ENCODE assay signal across 18 cellular contexts in the genomic region with DNA sequence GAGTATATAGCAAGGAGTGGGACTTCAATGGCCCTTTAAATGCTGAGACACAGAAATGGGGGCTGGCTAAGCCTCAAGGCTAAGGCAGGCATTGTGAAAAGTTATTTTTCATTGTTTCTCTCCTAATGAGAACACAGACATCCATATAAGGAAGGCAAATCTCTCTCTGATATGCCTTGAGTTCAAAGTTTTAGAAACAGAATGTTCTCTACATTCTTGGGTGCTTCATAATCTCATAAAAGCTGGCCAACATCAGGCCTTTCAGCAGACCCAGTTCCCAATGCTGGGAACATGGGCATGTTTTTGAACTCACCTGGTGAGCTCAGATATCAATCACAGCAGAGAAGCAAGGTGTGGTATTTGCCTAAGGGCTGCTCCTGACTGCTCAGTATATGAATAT. TPM values are rescaled to one million over a fixed set of nuclear protein-coding genes. Genes with fewer than 3 reads are reported as not detected.
DNase-seq lines count a peak whose midpoint lies in the region; ATAC-seq and TF ChIP-seq lines count a peak whose summit lies in the region.
"Had no signal": no experiment of that assay in that cellular context is flagged by ENCODE, and none has a peak within 500 bp of the region (broad histone marks: within the 10 kb centered on the region; RNA-seq: fewer than 3 reads in every experiment).

No MANE protein-coding gene starts in this region.

- peaks cover 0 to 14% of the 10 kb centered on the region in 2 donors for H3K4me1 ChIP-seq in ascending aorta
- peaks cover 0 to 15% (median 0%) of the 10 kb centered on the region in 3 donors for H3K4me1 ChIP-seq in esophagus squamous epithelium
- no peaks in the 10 kb centered on the region for H3K4me1 ChIP-seq in uterus
- H3K4me1 ChIP-seq: BLaER1 treated with 17β-estradiol and CSF1 and Interleukin-3, amounts not matched to agents 10 nM and 100 nM; Peyer's patch had no signal

- TF ChIP-seq POLR2A in esophagus squamous epithelium (IDR thresholded peaks at IDR 0.05) = no peak
- TF ChIP-seq POLR2A in uterus (IDR thresholded peaks at IDR 0.05) = peak; percentile 15 to 16

- intact Hi-C loops in ascending aorta (cut with DNase I) = loop anchor here (2.0 to 5.0 kb wide), 3 partner anchors 49 to 148 kb away; a partner anchor contains a TSS
- intact Hi-C loops in esophagus squamous epithelium (cut with DNase I) = no loop called here
- intact Hi-C loops in sciatic nerve (cut with DNase I) = loop anchor here (10.0 kb wide), 1 partner anchor 276 kb away; no protein-coding TSS in a partner anchor
- intact Hi-C loops in uterus (cut with DNase I; ENCODE audit: low total_unique reads) = loop anchor here (10.0 kb wide), 2 partner anchors 96 to 276 kb away; no protein-coding TSS in a partner anchor

- no peak for DNase-seq in ascending aorta (ENCODE audit: low spot score in 2 of 2)
- DNase-seq in esophagus squamous epithelium (lab: John Stamatoyannopoulos, UW) = no peak
- no peak for DNase-seq in sciatic nerve (ENCODE audit: low spot score)
- DNase-seq in uterus = peak in 1 of 2 donors; percentile 40
- no peak for DNase-seq in GM19238 (ENCODE audit: insufficient read length, low spot score)
- no peak for DNase-seq in NCI-H2029 (lab: John Stamatoyannopoulos, UW)
- DNase-seq: activated CD4-positive, alpha-beta T cell treated with anti-CD3 and anti-CD28 coated beads, Interleukin-2, amount 50 U/mL, for 4 hours; activated T-cell treated with anti-CD3 and anti-CD28 coated beads, Interleukin-2, amount 50 U/mL, for 24 hours; cerebellar nuclear complex; NCI-H69; Peyer's patch; retina; stimulated activated CD4-positive, alpha-beta T cell treated with anti-CD3 and anti-CD28 coated beads, Interleukin-2, amount 100 ng/mL, for 24 hours; SW 1271 had no signal

- TF ChIP-seq CTCF in ascending aorta (IDR thresholded peaks at IDR 0.05) (no peak), esophagus squamous epithelium (IDR thresholded peaks at IDR 0.05) (no peak), uterus (IDR thresholded peaks at IDR 0.05) (no peak)

- H3K4me3 ChIP-seq in ascending aorta = no peak overlapping the region
- H3K4me3 ChIP-seq in esophagus squamous epithelium = peak overlapping the region in 1 of 4 donors; percentile 21
- no peak overlapping the region for H3K4me3 ChIP-seq in uterus
- H3K4me3 ChIP-seq: BLaER1 treated with 17β-estradiol and CSF1 and Interleukin-3, amounts not matched to agents 10 nM and 100 nM; Peyer's patch had no signal

- no peaks in the 10 kb centered on the region for H3K36me3 ChIP-seq in ascending aorta
- no peaks in the 10 kb centered on the region for H3K36me3 ChIP-seq in esophagus squamous epithelium
- no peaks in the 10 kb centered on the region for H3K36me3 ChIP-seq in uterus
- H3K36me3 ChIP-seq: BLaER1 treated with 17β-estradiol and CSF1 and Interleukin-3, amounts not matched to agents 10 nM and 100 nM; Peyer's patch had no signal

- peak overlapping the region; percentile 72 to 80 for H3K27ac ChIP-seq in ascending aorta
- peak overlapping the region; percentile 30 to 85 (median 78) for H3K27ac ChIP-seq in esophagus squamous epithelium
- H3K27ac ChIP-seq in uterus = peak overlapping the region; percentile 86 to 97
- H3K27ac ChIP-seq: BLaER1 treated with 17β-estradiol and CSF1 and Interleukin-3, amounts not matched to agents 10 nM and 100 nM had no signal

- ATAC-seq in sciatic nerve (peak; percentile 52), GM21447 (IDR thresholded peaks at IDR 0.05; ENCODE audit: unreplicated experiment) (no peak), HG02623 (IDR thresholded peaks at IDR 0.05; ENCODE audit: unreplicated experiment) (no peak)

- H3K9me3 ChIP-seq in ascending aorta (no peaks in the 10 kb centered on the region), esophagus squamous epithelium (no peaks in the 10 kb centered on the region), uterus (no peaks in the 10 kb centered on the region)
- H3K9me3 ChIP-seq: BLaER1 treated with 17β-estradiol and CSF1 and Interleukin-3, amounts not matched to agents 10 nM and 100 nM; Peyer's patch had no signal

- no peaks in the 10 kb centered on the region for H3K27me3 ChIP-seq in ascending aorta
- H3K27me3 ChIP-seq in esophagus squamous epithelium = no peaks in the 10 kb centered on the region
- peaks cover 0 to 11% of the 10 kb centered on the region in 2 donors for H3K27me3 ChIP-seq in uterus
- H3K27me3 ChIP-seq: Peyer's patch had no signal

RNA-seq across cellular contexts. Expression of a gene that starts 19.4 kb away (rescaled TPM):
- total RNA-seq in ascending aorta (1.5 TPM), esophagus squamous epithelium (10 to 100 TPM in 1 of 4 donors, 1 to 10 TPM in 1, under 1 TPM in 2; 0.15 to 14.1 (median 1.0) TPM), sciatic nerve (1.2 TPM), uterus (1 to 10 TPM in 3 of 4 donors, under 1 TPM in 1; 0.88 to 8.7 (median 3.9) TPM)
- total RNA-seq: mesenteric fat pad had no signal

RNA-seq across cellular contexts. Expression of a gene that starts 46.6 kb away (rescaled TPM):
- total RNA-seq in ascending aorta (91.7 TPM), esophagus squamous epithelium (100 to 1,000 TPM in 1 of 4 donors, 10 to 100 TPM in 2, 1 to 10 TPM in 1; 9.8 to 143 (median 36.8) TPM), sciatic nerve (102 TPM), uterus (100 to 1,000 TPM in 3 of 4 donors, 10 to 100 TPM in 1; 79.8 to 380 (median 308) TPM)

Comparison
In these comparisons a context has a peak if more than half of its experiments do, and no peak if none do; other contexts are left out.
1. POLR2A ChIP-seq: peak in uterus (2 of 2); none in esophagus squamous epithelium (0 of 4).
2. Peak in every context shown above with its lines, with median percentiles within 50 percentile points of each other: H3K27ac ChIP-seq.